In the genomic region with DNA sequence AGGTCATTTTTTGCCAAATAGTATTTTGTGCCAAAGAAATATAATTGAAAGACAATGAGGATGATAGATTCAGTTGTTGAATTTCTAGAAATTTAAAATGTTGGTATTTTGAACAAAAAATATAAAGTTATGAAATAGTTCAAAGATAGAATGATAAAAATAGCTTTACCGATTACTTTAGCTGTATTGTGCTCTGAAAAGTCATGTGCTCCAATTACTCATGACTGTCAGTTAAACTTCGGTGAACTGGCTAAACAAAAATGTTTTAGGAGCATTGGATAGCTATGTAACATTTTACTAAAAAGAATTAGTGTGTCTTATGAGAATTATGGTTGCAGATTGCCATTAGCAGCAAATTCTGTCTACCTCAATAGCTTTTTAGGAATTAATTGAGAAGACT, we compare ENCODE assay signal across 23 cellular contexts.
"Had no signal": no experiment of that assay in that cellular context is flagged by ENCODE, and none has a peak within 500 bp of the region (broad histone marks: within the 10 kb centered on the region; RNA-seq: fewer than 3 reads in every experiment).

No MANE protein-coding gene starts in this region.

- H3K4me3 Mint-ChIP-seq: activated CD4-positive, alpha-beta memory T cell treated with anti-CD3 and anti-CD28 coated beads for 36 hours; activated CD4-positive, alpha-beta T cell treated with anti-CD3 and anti-CD28 coated beads, Interleukin-2, amount 10 ng/mL, durations not matched to agents 7 days and 5 days; activated naive CD8-positive, alpha-beta T cell treated with anti-CD3 and anti-CD28 coated beads, Interleukin-2, amount 50 U/mL, for 24 hours; activated T-cell treated with anti-CD3 and anti-CD28 coated beads, Interleukin-2, amount 50 U/mL, for 4 hours; brain; T-cell had no signal

- H3K4me3 ChIP-seq: PC-9 had no signal

- H3K27me3 Mint-ChIP-seq: activated CD4-positive, alpha-beta memory T cell treated with anti-CD3 and anti-CD28 coated beads for 36 hours; activated CD4-positive, alpha-beta T cell treated with anti-CD3 and anti-CD28 coated beads, Interleukin-2, amount 10 ng/mL, durations not matched to agents 7 days and 5 days; activated naive CD8-positive, alpha-beta T cell treated with anti-CD3 and anti-CD28 coated beads, Interleukin-2, amount 50 U/mL, for 24 hours; brain; T-cell had no signal

- H2AFZ ChIP-seq: PC-9 had no signal

- H3K9me3 Mint-ChIP-seq: activated naive CD4-positive, alpha-beta T cell treated with anti-CD3 and anti-CD28 coated beads, Interleukin-2, amount 50 U/mL, for 72 hours had no signal

- ATAC-seq: activated naive CD4-positive, alpha-beta T cell treated with anti-CD3 and anti-CD28 coated beads, Interleukin-2, amount 50 U/mL, for 72 hours; activated naive CD8-positive, alpha-beta T cell treated with anti-CD3 and anti-CD28 coated beads, Interleukin-2, amount 50 U/mL, for 24 hours; activated T-cell treated with anti-CD3 and anti-CD28 coated beads, Interleukin-2, amount 50 U/mL, for 4 hours; T-cell had no signal

- H3K4me1 Mint-ChIP-seq: activated CD4-positive, alpha-beta T cell treated with anti-CD3 and anti-CD28 coated beads, Interleukin-2, amount 10 ng/mL, durations not matched to agents 7 days and 5 days; activated naive CD8-positive, alpha-beta T cell treated with anti-CD3 and anti-CD28 coated beads, Interleukin-2, amount 50 U/mL, for 24 hours; brain; T-cell had no signal

- DNase-seq: activated CD4-positive, alpha-beta memory T cell treated with anti-CD3 and anti-CD28 coated beads for 36 hours; activated CD4-positive, alpha-beta T cell treated with anti-CD3 and anti-CD28 coated beads, Interleukin-2, amount 10 ng/mL, durations not matched to agents 7 days and 5 days; activated CD4-positive, CD25-positive, alpha-beta regulatory T cell; activated CD8-positive, alpha-beta memory T cell treated with anti-CD3 and anti-CD28 coated beads for 24 hours; activated effector memory CD4-positive, alpha-beta T cell treated with anti-CD3 and anti-CD28 coated beads, Interleukin-2, amount 50 U/mL, for 16 hours; activated naive CD4-positive, alpha-beta T cell treated with Interleukin-2 at 50 U/mL for 16 hours; activated naive CD8-positive, alpha-beta T cell treated with anti-CD3 and anti-CD28 coated beads, Interleukin-2, amount 50 U/mL, for 24 hours; activated T-cell treated with anti-CD3 and anti-CD28 coated beads, Interleukin-2, amount 50 U/mL, for 4 hours; amygdala; MM.1S; NCI-H1092 treated with DMSO at 0.1 percent for 48 hours; NCI-H1417 treated with DMSO at 0.1 percent for 48 hours; NCI-H1694 treated with DMSO at 0.1 percent for 48 hours; NCI-H2081; NCI-H510A treated with DMSO at 0.1 percent for 48 hours; PC-9; SHP77 treated with DMSO at 0.1 percent for 48 hours; T-cell; T-helper 2 cell; T1000 had no signal

- H3K4me2 ChIP-seq: PC-9 had no signal

- H3K27ac Mint-ChIP-seq: activated CD4-positive, alpha-beta memory T cell treated with anti-CD3 and anti-CD28 coated beads for 36 hours; activated CD4-positive, alpha-beta T cell treated with anti-CD3 and anti-CD28 coated beads, Interleukin-2, amount 10 ng/mL, durations not matched to agents 7 days and 5 days; activated naive CD4-positive, alpha-beta T cell treated with anti-CD3 and anti-CD28 coated beads, Interleukin-2, amount 50 U/mL, for 72 hours; activated naive CD8-positive, alpha-beta T cell treated with anti-CD3 and anti-CD28 coated beads, Interleukin-2, amount 50 U/mL, for 24 hours; brain; T-cell had no signal

- H3K27ac ChIP-seq: PC-9, VCaP had no signal
